35 cellular contexts compared by ENCODE assay signal in genomic region chr22:29290061-29290460, GRCh38. TPM values are rescaled to one million over a fixed set of nuclear protein-coding genes. Genes with fewer than 3 reads are reported as not detected.
"Had no signal": no experiment of that assay in that cellular context is flagged by ENCODE, and none has a peak within 500 bp of the region (broad histone marks: within the 10 kb centered on the region; RNA-seq: fewer than 3 reads in every experiment).

No MANE protein-coding gene starts in this region.

- H3K9me3 ChIP-seq: MG63 had no signal

- DNase-seq: MG63, MM.1S, MV-4-11, NCI-H1048, NCI-H1092, NCI-H1092 treated with DMSO at 0.1 percent for 48 hours, NCI-H1105, NCI-H1105 treated with DMSO at 0.1 percent for 48 hours, NCI-H1417, NCI-H1417 treated with DMSO at 0.1 percent for 48 hours, NCI-H1436, NCI-H1436 treated with DMSO at 0.1 percent for 48 hours, NCI-H146, NCI-H1694, NCI-H1694 treated with DMSO at 0.1 percent for 48 hours, NCI-H187, NCI-H187 treated with DMSO at 0.1 percent for 48 hours, NCI-H1930, NCI-H2029, NCI-H2029 treated with DMSO at 0.1 percent for 48 hours, NCI-H2081 treated with DMSO at 0.1 percent for 48 hours, NCI-H2107, NCI-H2171, NCI-H2171 treated with DMSO at 0.1 percent for 48 hours, NCI-H2227 treated with DMSO at 0.1 percent for 48 hours, NCI-H226, NCI-H345, NCI-H446, NCI-H446 treated with DMSO at 0.1 percent for 48 hours, NCI-H510A, NCI-H510A treated with DMSO at 0.1 percent for 48 hours, NCI-H524, NCI-H524 treated with DMSO at 0.1 percent for 48 hours, NCI-H526 had no signal

- H3K27me3 ChIP-seq: MG63 had no signal

- H3K4me3 ChIP-seq: MG63 had no signal

RNA-seq across cellular contexts. Expression of gene RASL10A, which starts 25.4 kb away (rescaled TPM):
- total RNA-seq: NCI-H460 had no signal
